In the genomic region with DNA sequence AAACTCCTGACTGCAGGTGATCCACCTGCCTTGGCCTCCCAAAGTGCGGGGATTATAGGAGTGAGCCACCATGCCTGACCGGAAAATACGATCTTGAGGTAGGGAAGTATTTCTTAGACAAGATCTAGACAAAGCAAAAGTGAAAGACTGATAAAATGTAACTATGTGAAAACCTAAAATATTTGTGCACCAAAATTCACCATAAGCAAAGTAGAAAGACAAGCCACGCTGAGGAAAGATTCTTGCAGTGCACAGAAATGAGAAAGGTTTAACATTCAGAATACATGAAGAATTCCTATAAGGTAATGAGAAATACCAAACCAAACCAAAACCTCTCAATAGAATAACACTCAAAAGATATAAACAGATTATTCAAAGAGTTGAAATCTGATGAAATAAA, we compare ENCODE assay signal across 1 cellular context.
TF ChIP-seq lines count a peak whose summit lies in the region.

No MANE protein-coding gene starts in this region.

TF ChIP-seq in WTC11, 78 proteins besides CTCF, POLR2A, EP300 and RAD21 (continued from another document):
- TF ChIP-seq, protein P1, sequence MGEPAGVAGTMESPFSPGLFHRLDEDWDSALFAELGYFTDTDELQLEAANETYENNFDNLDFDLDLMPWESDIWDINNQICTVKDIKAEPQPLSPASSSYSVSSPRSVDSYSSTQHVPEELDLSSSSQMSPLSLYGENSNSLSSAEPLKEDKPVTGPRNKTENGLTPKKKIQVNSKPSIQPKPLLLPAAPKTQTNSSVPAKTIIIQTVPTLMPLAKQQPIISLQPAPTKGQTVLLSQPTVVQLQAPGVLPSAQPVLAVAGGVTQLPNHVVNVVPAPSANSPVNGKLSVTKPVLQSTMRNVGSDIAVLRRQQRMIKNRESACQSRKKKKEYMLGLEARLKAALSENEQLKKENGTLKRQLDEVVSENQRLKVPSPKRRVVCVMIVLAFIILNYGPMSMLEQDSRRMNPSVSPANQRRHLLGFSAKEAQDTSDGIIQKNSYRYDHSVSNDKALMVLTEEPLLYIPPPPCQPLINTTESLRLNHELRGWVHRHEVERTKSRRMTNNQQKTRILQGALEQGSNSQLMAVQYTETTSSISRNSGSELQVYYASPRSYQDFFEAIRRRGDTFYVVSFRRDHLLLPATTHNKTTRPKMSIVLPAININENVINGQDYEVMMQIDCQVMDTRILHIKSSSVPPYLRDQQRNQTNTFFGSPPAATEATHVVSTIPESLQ (CRISPR knock-in tag; IDR thresholded peaks at IDR 0.05), result no peak
- TF ChIP-seq, protein P2, sequence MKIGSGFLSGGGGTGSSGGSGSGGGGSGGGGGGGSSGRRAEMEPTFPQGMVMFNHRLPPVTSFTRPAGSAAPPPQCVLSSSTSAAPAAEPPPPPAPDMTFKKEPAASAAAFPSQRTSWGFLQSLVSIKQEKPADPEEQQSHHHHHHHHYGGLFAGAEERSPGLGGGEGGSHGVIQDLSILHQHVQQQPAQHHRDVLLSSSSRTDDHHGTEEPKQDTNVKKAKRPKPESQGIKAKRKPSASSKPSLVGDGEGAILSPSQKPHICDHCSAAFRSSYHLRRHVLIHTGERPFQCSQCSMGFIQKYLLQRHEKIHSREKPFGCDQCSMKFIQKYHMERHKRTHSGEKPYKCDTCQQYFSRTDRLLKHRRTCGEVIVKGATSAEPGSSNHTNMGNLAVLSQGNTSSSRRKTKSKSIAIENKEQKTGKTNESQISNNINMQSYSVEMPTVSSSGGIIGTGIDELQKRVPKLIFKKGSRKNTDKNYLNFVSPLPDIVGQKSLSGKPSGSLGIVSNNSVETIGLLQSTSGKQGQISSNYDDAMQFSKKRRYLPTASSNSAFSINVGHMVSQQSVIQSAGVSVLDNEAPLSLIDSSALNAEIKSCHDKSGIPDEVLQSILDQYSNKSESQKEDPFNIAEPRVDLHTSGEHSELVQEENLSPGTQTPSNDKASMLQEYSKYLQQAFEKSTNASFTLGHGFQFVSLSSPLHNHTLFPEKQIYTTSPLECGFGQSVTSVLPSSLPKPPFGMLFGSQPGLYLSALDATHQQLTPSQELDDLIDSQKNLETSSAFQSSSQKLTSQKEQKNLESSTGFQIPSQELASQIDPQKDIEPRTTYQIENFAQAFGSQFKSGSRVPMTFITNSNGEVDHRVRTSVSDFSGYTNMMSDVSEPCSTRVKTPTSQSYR (CRISPR knock-in tag; IDR thresholded peaks at IDR 0.05), result no peak
